In genomic region chr5:131968396-131968954, GRCh38 we compare ENCODE assay signal across 1 cellular context.
A peak's percentile ranks its signal among the peaks of the same experiment; 100 is the strongest.
TF ChIP-seq lines count a peak whose summit lies in the region.

No MANE protein-coding gene starts in this region.

TF ChIP-seq in GM12878, 131 proteins besides CTCF, POLR2A, EP300 and RAD21:
- no peak for TF ChIP-seq SIN3A (IDR thresholded peaks at IDR 0.05; ENCODE audit: low read depth, low read length)
- peak; percentile 70 for TF ChIP-seq REST (IDR thresholded peaks at IDR 0.05; ENCODE audit: low read depth, low read length)
